23 cellular contexts compared by ENCODE assay signal in the genomic region with DNA sequence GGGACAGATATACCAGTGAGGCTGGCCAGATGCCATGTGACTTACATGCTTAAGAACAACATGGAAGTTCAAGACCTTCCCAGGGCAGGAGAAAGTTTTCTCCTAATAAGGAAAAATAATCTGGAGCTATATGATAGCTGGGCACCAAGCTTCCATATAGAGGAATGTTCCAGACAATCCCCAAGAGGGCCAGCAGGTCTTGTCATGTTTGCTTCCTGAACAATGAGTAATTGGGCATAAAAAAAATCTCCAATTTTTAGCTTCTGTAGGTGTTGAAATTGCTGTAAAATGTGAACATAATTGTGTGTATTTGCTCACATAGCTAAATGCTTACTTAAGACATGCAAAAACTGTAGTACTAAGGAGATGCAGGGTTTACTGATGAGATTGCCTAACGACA.
A peak's percentile ranks its signal among the peaks of the same experiment; 100 is the strongest.
DNase-seq lines count a peak whose midpoint lies in the region; ATAC-seq and TF ChIP-seq lines count a peak whose summit lies in the region.
"Had no signal": no experiment of that assay in that cellular context is flagged by ENCODE, and none has a peak within 500 bp of the region (broad histone marks: within the 10 kb centered on the region; RNA-seq: fewer than 3 reads in every experiment).

No MANE protein-coding gene starts in this region.

- peak; percentile 13 for DNase-seq in NCI-H1436 (lab: John Stamatoyannopoulos, UW)
- no peak for DNase-seq in NCI-H1436 treated with DMSO at 0.1 percent for 48 hours (lab: John Stamatoyannopoulos, UW)
- peak; percentile 38 for DNase-seq in RWPE1 (ENCODE audit: low spot score)
- peak; percentile 27 for DNase-seq in choroid plexus epithelial cell (ENCODE audit: low read depth)
- no peak for DNase-seq in lower leg skin (ENCODE audit: low spot score in 2 of 2)
- DNase-seq in activated CD8-positive, alpha-beta memory T cell treated with anti-CD3 and anti-CD28 coated beads, Interleukin-2, amount 10 ng/mL, durations not matched to agents 7 days and 5 days: no peak
- DNase-seq in activated T-cell treated with anti-CD3 and anti-CD28 coated beads for 4 hours: no peak
- DNase-seq: ACHN, Caco-2, DMS 273 treated with DMSO at 0.1 percent for 48 hours, DMS79 treated with DMSO at 0.1 percent for 48 hours, H7, Kasumi-1, MG63, NCI-H1694 treated with DMSO at 0.1 percent for 48 hours, NCI-H345, NCI-H774 had no signal

- H3K4me2 ChIP-seq in neural cell (ENCODE audit: low read length): no peak overlapping the region
- H3K4me2 ChIP-seq: BLaER1 had no signal

- H3F3A ChIP-seq in neural cell (ENCODE audit: insufficient read depth, low read length, poor library complexity, severe bottlenecking): no peaks in the 10 kb centered on the region

- ATAC-seq in activated CD8-positive, alpha-beta memory T cell treated with anti-CD3 and anti-CD28 coated beads, Interleukin-2, amount 10 ng/mL, durations not matched to agents 7 days and 5 days: no peak
- ATAC-seq: Panc1 had no signal

- CTCF ChIA-PET in RWPE1 (lab: Yijun Ruan, JAX): no interaction called here
- CTCF ChIA-PET in activated CD8-positive, alpha-beta memory T cell treated with anti-CD3 and anti-CD28 coated beads, Interleukin-2, amount 10 ng/mL, durations not matched to agents 7 days and 5 days (lab: Charles Lee): no interaction called here

- intact Hi-C loops in lower leg skin (cut with DNase I; ENCODE audit: low total_unique reads): no loop called here

- H2AFZ ChIP-seq in neural cell (ENCODE audit: low read depth, low read length): no peak overlapping the region

- H4K20me1 ChIP-seq in neural cell (ENCODE audit: insufficient read depth): no peaks in the 10 kb centered on the region
- H4K20me1 ChIP-seq: BLaER1 had no signal

- no peak overlapping the region for H3K27ac Mint-ChIP-seq in activated CD8-positive, alpha-beta memory T cell treated with anti-CD3 and anti-CD28 coated beads, Interleukin-2, amount 10 ng/mL, durations not matched to agents 7 days and 5 days
- H3K27ac Mint-ChIP-seq: CD4-positive, alpha-beta memory T cell had no signal

- H3K9me3 ChIP-seq in neural cell (ENCODE audit: low read length): no peaks in the 10 kb centered on the region
- H3K9me3 ChIP-seq: BLaER1, Caco-2, MG63, SJSA1 had no signal

- no peaks in the 10 kb centered on the region for H3K27me3 ChIP-seq in neural cell (ENCODE audit: insufficient read depth, low read depth, low read length)
- H3K27me3 ChIP-seq: BLaER1, MG63, SJSA1 had no signal

- H3K36me3 ChIP-seq in neural cell (ENCODE audit: insufficient read depth, low read length): no peaks in the 10 kb centered on the region
- H3K36me3 ChIP-seq: BLaER1, MG63, SJSA1 had no signal

- H3K27ac ChIP-seq in RWPE1: peak overlapping the region; percentile 48; the same call in 1 of the 2 replicates
- peak overlapping the region; percentile 74 for H3K27ac ChIP-seq in neural cell (ENCODE audit: low read length)
- H3K27ac ChIP-seq: 22Rv1, BLaER1, SJSA1 had no signal

- no peak overlapping the region for H3K9ac ChIP-seq in neural cell (ENCODE audit: low read length)
- H3K9ac ChIP-seq: BLaER1 had no signal

- H3K9me3 Mint-ChIP-seq in activated CD8-positive, alpha-beta memory T cell treated with anti-CD3 and anti-CD28 coated beads, Interleukin-2, amount 10 ng/mL, durations not matched to agents 7 days and 5 days (ENCODE audit: low read depth): peaks cover 13% of the 10 kb centered on the region

- H3K4me3 ChIP-seq in choroid plexus epithelial cell (ENCODE audit: low read depth, low read length) (no peak overlapping the region), neural cell (ENCODE audit: low read length) (no peak overlapping the region), lower leg skin (ENCODE audit: low read depth, poor library complexity, severe bottlenecking) (no peak overlapping the region)
- H3K4me3 ChIP-seq: BLaER1, MG63, SJSA1 had no signal

- H3K27me3 Mint-ChIP-seq in activated CD8-positive, alpha-beta memory T cell treated with anti-CD3 and anti-CD28 coated beads, Interleukin-2, amount 10 ng/mL, durations not matched to agents 7 days and 5 days: no peaks in the 10 kb centered on the region
- H3K27me3 Mint-ChIP-seq: CD4-positive, alpha-beta memory T cell had no signal

- no peak overlapping the region for H3K4me3 Mint-ChIP-seq in activated CD8-positive, alpha-beta memory T cell treated with anti-CD3 and anti-CD28 coated beads, Interleukin-2, amount 10 ng/mL, durations not matched to agents 7 days and 5 days
- H3K4me3 Mint-ChIP-seq: CD4-positive, alpha-beta memory T cell had no signal

- no peak for TF ChIP-seq EP300 in neural cell (conservative IDR thresholded peaks at IDR 0.05; ENCODE audit: poor library complexity, severe bottlenecking)

- H3K36me3 Mint-ChIP-seq in activated CD8-positive, alpha-beta memory T cell treated with anti-CD3 and anti-CD28 coated beads, Interleukin-2, amount 10 ng/mL, durations not matched to agents 7 days and 5 days: no peaks in the 10 kb centered on the region
- H3K36me3 Mint-ChIP-seq: CD4-positive, alpha-beta memory T cell had no signal

- no peak for TF ChIP-seq RAD21 in neural cell (conservative IDR thresholded peaks at IDR 0.05)

- TF ChIP-seq POLR2A in lower leg skin (IDR thresholded peaks at IDR 0.05): no peak

- whole genome bisulfite sequencing in lower leg skin, 2 donors: 64 to 70% methylated on average over 1 of the region's 1 CpG

- TF ChIP-seq CTCF in RWPE1 (conservative IDR thresholded peaks at IDR 0.05; ENCODE audit: low read depth) (no peak), choroid plexus epithelial cell (conservative IDR thresholded peaks at IDR 0.05; ENCODE audit: low read depth, low read length) (no peak), neural cell (IDR thresholded peaks at IDR 0.05; ENCODE audit: poor library complexity, severe bottlenecking) (no peak), lower leg skin (IDR thresholded peaks at IDR 0.05) (no peak)

- H3K9me2 ChIP-seq in neural cell (ENCODE audit: insufficient read depth, low read length): no peaks in the 10 kb centered on the region

- POLR2A ChIA-PET in RWPE1 (lab: Yijun Ruan, JAX; ENCODE audit: low non-redundant PET): no interaction called here

- H3K4me1 Mint-ChIP-seq in activated CD8-positive, alpha-beta memory T cell treated with anti-CD3 and anti-CD28 coated beads, Interleukin-2, amount 10 ng/mL, durations not matched to agents 7 days and 5 days: no peaks in the 10 kb centered on the region
- H3K4me1 Mint-ChIP-seq: CD4-positive, alpha-beta memory T cell had no signal

- no peaks in the 10 kb centered on the region for H3K79me2 ChIP-seq in neural cell (replicated peaks; ENCODE audit: insufficient read depth, low read length)

TF ChIP-seq in neural cell, 6 proteins besides CTCF, POLR2A, EP300 and RAD21:
- TF ChIP-seq EZH2 (IDR thresholded peaks at IDR 0.05; ENCODE audit: borderline replicate concordance, insufficient read depth, low read length, poor library complexity, severe bottlenecking) (no peak), SMC3 (conservative IDR thresholded peaks at IDR 0.05; ENCODE audit: poor library complexity) (no peak), POLR2AphosphoS5 (IDR thresholded peaks at IDR 0.05) (no peak), MXI1 (conservative IDR thresholded peaks at IDR 0.05; ENCODE audit: poor library complexity, severe bottlenecking) (no peak), REST (IDR thresholded peaks at IDR 0.05; ENCODE audit: borderline replicate concordance) (no peak), TAF1 (IDR thresholded peaks at IDR 0.05; ENCODE audit: low read depth) (no peak)

Comparison
In these comparisons a context has a peak if more than half of its experiments do, and no peak if none do; other contexts are left out.
1. DNase-seq: peak in NCI-H1436 (single experiment), RWPE1 (single experiment) and choroid plexus epithelial cell (single experiment); none in NCI-H1436 treated with DMSO at 0.1 percent for 48 hours (single experiment), lower leg skin (0 of 2), activated CD8-positive, alpha-beta memory T cell treated with anti-CD3 and anti-CD28 coated beads, Interleukin-2, amount 10 ng/mL, durations not matched to agents 7 days and 5 days (single experiment) and activated T-cell treated with anti-CD3 and anti-CD28 coated beads for 4 hours (single experiment).